11 cellular contexts compared by ENCODE assay signal in genomic region chr3:125211523-125212095, GRCh38. TPM values are rescaled to one million over a fixed set of nuclear protein-coding genes. Genes with fewer than 3 reads are reported as not detected.
DNase-seq lines count a peak whose midpoint lies in the region; ATAC-seq, FAIRE-seq and TF ChIP-seq lines count a peak whose summit lies in the region.
"Had no signal": no experiment of that assay in that cellular context is flagged by ENCODE, and none has a peak within 500 bp of the region (broad histone marks: within the 10 kb centered on the region; RNA-seq: fewer than 3 reads in every experiment).

No MANE protein-coding gene starts in this region.

- H3K27ac Mint-ChIP-seq in activated CD4-positive, alpha-beta T cell treated with anti-CD3 and anti-CD28 coated beads, Interleukin-2, amount 10 ng/mL, durations not matched to agents 24 days and 14 days: no peak overlapping the region
- no peak overlapping the region for H3K27ac Mint-ChIP-seq in stimulated activated naive B cell treated with anti-CD40 and anti-IgM and Interleukin-4, amounts not matched to agents 10 μg/mL and 1 μg/mL and 100 μg/mL, for 72 hours
- H3K27ac Mint-ChIP-seq in T-helper 2 cell treated with Interferon-gamma antibody and Interleukin-4, amounts not matched to agents 5 μg/mL and 100 μg/mL, for 36 hours: no peak overlapping the region

- H3K4me3 ChIP-seq in body of pancreas (peak overlapping the region; percentile 55 to 73), HepG2 (replicated peaks in 1 of 3; ENCODE audit: insufficient read depth in 1 of 3, low read depth in 2 of 3, low read length in 3 of 3) (no peak overlapping the region), OCI-LY7 (ENCODE audit: low read depth, low read length, poor library complexity, severe bottlenecking) (no peak overlapping the region), tibial artery (peak overlapping the region in 1 of 2 donors; percentile 57)
- H3K4me3 ChIP-seq: K562 had no signal

- H2AFZ ChIP-seq in HepG2 (ENCODE audit: low read length) (no peak overlapping the region), OCI-LY7 (ENCODE audit: low read length) (no peak overlapping the region)

- H3K27me3 ChIP-seq in body of pancreas (no peaks in the 10 kb centered on the region), HepG2 (ENCODE audit: control insufficient read depth in 1 of 2, insufficient read depth in 2 of 2, low read length in 2 of 2) (peaks cover 0 to 18% of the 10 kb centered on the region in 2 experiments; a peak in 3 of 5 replicates), tibial artery (peaks cover 6 to 43% of the 10 kb centered on the region in 2 donors)

- no peak for FAIRE-seq in HepG2 (lab: Jason Lieb, UNC)
- FAIRE-seq: endometrium, K562 had no signal

- H3K27me3 Mint-ChIP-seq in activated CD4-positive, alpha-beta T cell treated with anti-CD3 and anti-CD28 coated beads, Interleukin-2, amount 10 ng/mL, durations not matched to agents 24 days and 14 days: peaks cover 62% of the 10 kb centered on the region
- peaks cover 50 to 67% of the 10 kb centered on the region in 2 donors for H3K27me3 Mint-ChIP-seq in stimulated activated naive B cell treated with anti-CD40 and anti-IgM and Interleukin-4, amounts not matched to agents 10 μg/mL and 1 μg/mL and 100 μg/mL, for 72 hours
- H3K27me3 Mint-ChIP-seq in T-helper 2 cell treated with Interferon-gamma antibody and Interleukin-4, amounts not matched to agents 5 μg/mL and 100 μg/mL, for 36 hours (ENCODE audit: low read depth): peaks cover 63% of the 10 kb centered on the region

- H3K9me2 ChIP-seq in OCI-LY7 (ENCODE audit: insufficient read depth, low read length): no peaks in the 10 kb centered on the region

- ATAC-seq in body of pancreas (no peak), HepG2 (peak; percentile 9; the same call in 1 of the 3 replicates)
- ATAC-seq in stimulated activated naive B cell treated with anti-CD40 and anti-IgM and Interleukin-4, amounts not matched to agents 10 μg/mL and 1 μg/mL and 100 μg/mL, for 72 hours (replicated peaks): no peak
- ATAC-seq: K562 had no signal

- no peak for TF ChIP-seq RAD21 in HepG2 (CRISPR knock-in tag; IDR thresholded peaks at IDR 0.05)

- intact Hi-C loops in activated CD4-positive, alpha-beta T cell treated with anti-CD3 and anti-CD28 coated beads, Interleukin-2, amount 10 ng/mL, durations not matched to agents 24 days and 14 days (cut with micrococcal nuclease): no loop called here
- intact Hi-C loops in body of pancreas (cut with DNase I): no loop called here
- intact Hi-C loops in HepG2 (cut with micrococcal nuclease; ENCODE audit: unreplicated experiment): no loop called here
- intact Hi-C loops in OCI-LY7 (cut with micrococcal nuclease; ENCODE audit: unreplicated experiment): no loop called here
- intact Hi-C loops in tibial artery (cut with DNase I; ENCODE audit: low total_unique reads): no loop called here

- H3K4me2 ChIP-seq in HepG2 (ENCODE audit: low read depth, low read length) (no peak overlapping the region), OCI-LY7 (ENCODE audit: low read length) (no peak overlapping the region)

- peak overlapping the region in 3 of 4 donors; percentile 70 to 82 (median 77) for H3K27ac ChIP-seq in body of pancreas
- H3K27ac ChIP-seq in HepG2 (ENCODE audit: extremely low read length, insufficient read depth, low read length): no peak overlapping the region
- H3K27ac ChIP-seq in OCI-LY7 (ENCODE audit: low read depth, low read length, poor library complexity, severe bottlenecking): no peak overlapping the region
- H3K27ac ChIP-seq in tibial artery: no peak overlapping the region

- no peak for TF ChIP-seq POLR2A in body of pancreas (IDR thresholded peaks at IDR 0.05)
- TF ChIP-seq POLR2A in HepG2 (IDR thresholded peaks at IDR 0.05; ENCODE audit: insufficient read depth in 1 of 2, low read depth in 2 of 2, low read length in 2 of 2): no peak

- no peaks in the 10 kb centered on the region for H3K36me3 Mint-ChIP-seq in activated CD4-positive, alpha-beta T cell treated with anti-CD3 and anti-CD28 coated beads, Interleukin-2, amount 10 ng/mL, durations not matched to agents 24 days and 14 days (ENCODE audit: low read depth)
- H3K36me3 Mint-ChIP-seq in stimulated activated naive B cell treated with anti-CD40 and anti-IgM and Interleukin-4, amounts not matched to agents 10 μg/mL and 1 μg/mL and 100 μg/mL, for 72 hours: no peaks in the 10 kb centered on the region
- no peaks in the 10 kb centered on the region for H3K36me3 Mint-ChIP-seq in T-helper 2 cell treated with Interferon-gamma antibody and Interleukin-4, amounts not matched to agents 5 μg/mL and 100 μg/mL, for 36 hours (ENCODE audit: low read depth)

- POLR2A ChIA-PET in HepG2 (lab: Yijun Ruan, JAX): no interaction called here
- POLR2A ChIA-PET in OCI-LY7 (lab: Charles Lee): interaction anchor here (0.5 to 0.8 kb wide), 2 partner anchors 30 to 32 kb away, joined by 3 read pairs; no protein-coding TSS in a partner anchor

- H3K4me1 ChIP-seq in body of pancreas (peaks cover 50% of the 10 kb centered on the region), HepG2 (ENCODE audit: insufficient read depth, low read length) (peaks cover 52% of the 10 kb centered on the region), OCI-LY7 (ENCODE audit: insufficient read depth, low read length, poor library complexity, severe bottlenecking) (no peaks in the 10 kb centered on the region), tibial artery (peaks cover 0 to 17% (median 15%) of the 10 kb centered on the region in 4 donors)

- peak; percentile 50 for DNase-seq in activated CD4-positive, alpha-beta T cell treated with anti-CD3 and anti-CD28 coated beads, Interleukin-2, amount 10 ng/mL, durations not matched to agents 24 days and 14 days
- DNase-seq in activated CD4-positive, alpha-beta T cell treated with anti-CD3 and anti-CD28 coated beads for 48 hours: no peak
- DNase-seq in body of pancreas (no peak), HepG2 (ENCODE audit: low spot score) (no peak), OCI-LY7 (ENCODE audit: low spot score) (no peak), tibial artery (no peak)
- DNase-seq in stimulated activated naive B cell treated with anti-CD40 and anti-IgM and Interleukin-4, amounts not matched to agents 10 μg/mL and 1 μg/mL and 100 μg/mL, for 72 hours: no peak
- DNase-seq in T-helper 2 cell treated with Interferon-gamma antibody and Interleukin-4, amounts not matched to agents 5 μg/mL and 100 μg/mL, for 36 hours (ENCODE audit: low spot score): no peak
- DNase-seq: activated CD8-positive, alpha-beta memory T cell treated with anti-CD3 and anti-CD28 coated beads for 24 hours had no signal

- no peaks in the 10 kb centered on the region for H3K79me2 ChIP-seq in HepG2 (ENCODE audit: insufficient read depth, low read length)
- no peaks in the 10 kb centered on the region for H3K79me2 ChIP-seq in OCI-LY7 (ENCODE audit: insufficient read depth, low read depth, low read length)

- 21 to 23% methylated on average over 9 to 11 of the region's 11 CpGs for WGBS in body of pancreas, 2 donors
- WGBS in HepG2 (ENCODE audit: low lambda C conversion rate): 72% methylated on average over 11 of the region's 11 CpGs

- H4K20me1 ChIP-seq in HepG2 (ENCODE audit: insufficient read depth, low read length) (no peaks in the 10 kb centered on the region), OCI-LY7 (ENCODE audit: insufficient read depth, low read length) (no peaks in the 10 kb centered on the region)

- in situ Hi-C loops in HepG2 (cut with HindIII; ENCODE audit: extremely low pct_ligation_motif_present, low pct_unique_long_range_greater_than_20kb): no loop called here

- H3K36me3 ChIP-seq in body of pancreas (replicated peaks in 1 of 2; ENCODE audit: insufficient read depth in 1 of 2, low read depth in 2 of 2) (no peaks in the 10 kb centered on the region), HepG2 (replicated peaks in 1 of 2; ENCODE audit: control insufficient read depth in 1 of 2, insufficient read depth in 2 of 2, low read length in 2 of 2) (no peaks in the 10 kb centered on the region), OCI-LY7 (ENCODE audit: insufficient read depth, low read length) (no peaks in the 10 kb centered on the region), tibial artery (no peaks in the 10 kb centered on the region)

- no TSS peak for BruUV-seq in HepG2 (replicated peaks; lab: Mats Ljungman, UMichigan)
- no TSS peak for BruUV-seq in OCI-LY7 (replicated peaks; lab: Mats Ljungman, UMichigan)

- TF ChIP-seq EP300 in HepG2 (IDR thresholded peaks at IDR 0.05; ENCODE audit: low read depth in 2 of 2, low read length in 2 of 2) (no peak), HepG2 (CRISPR knock-in tag; IDR thresholded peaks at IDR 0.05; ENCODE audit: borderline replicate concordance) (no peak)

- CTCF ChIA-PET in HepG2 (lab: Yijun Ruan, JAX; ENCODE audit: low intra/inter-chr PET ratio, low total read pairs): no interaction called here
- CTCF ChIA-PET in OCI-LY7 (lab: Charles Lee; ENCODE audit: unreplicated experiment): no interaction called here

- H3K4me3 Mint-ChIP-seq in activated CD4-positive, alpha-beta T cell treated with anti-CD3 and anti-CD28 coated beads, Interleukin-2, amount 10 ng/mL, durations not matched to agents 24 days and 14 days: peak overlapping the region; percentile 33
- H3K4me3 Mint-ChIP-seq in stimulated activated naive B cell treated with anti-CD40 and anti-IgM and Interleukin-4, amounts not matched to agents 10 μg/mL and 1 μg/mL and 100 μg/mL, for 72 hours: peak overlapping the region; percentile 43 to 70
- H3K4me3 Mint-ChIP-seq in T-helper 2 cell treated with Interferon-gamma antibody and Interleukin-4, amounts not matched to agents 5 μg/mL and 100 μg/mL, for 36 hours: no peak overlapping the region

- H3K9me3 ChIP-seq in body of pancreas: no peaks in the 10 kb centered on the region
- H3K9me3 ChIP-seq in HepG2 (ENCODE audit: low read length): no peaks in the 10 kb centered on the region
- H3K9me3 ChIP-seq in OCI-LY7 (ENCODE audit: low read length): no peaks in the 10 kb centered on the region
- H3K9me3 ChIP-seq in tibial artery: no peaks in the 10 kb centered on the region

- peaks cover 17% of the 10 kb centered on the region for H3K4me1 Mint-ChIP-seq in activated CD4-positive, alpha-beta T cell treated with anti-CD3 and anti-CD28 coated beads, Interleukin-2, amount 10 ng/mL, durations not matched to agents 24 days and 14 days
- H3K4me1 Mint-ChIP-seq in stimulated activated naive B cell treated with anti-CD40 and anti-IgM and Interleukin-4, amounts not matched to agents 10 μg/mL and 1 μg/mL and 100 μg/mL, for 72 hours: peaks cover 6 to 12% of the 10 kb centered on the region in 2 donors
- H3K4me1 Mint-ChIP-seq in T-helper 2 cell treated with Interferon-gamma antibody and Interleukin-4, amounts not matched to agents 5 μg/mL and 100 μg/mL, for 36 hours (ENCODE audit: low read depth): peaks cover 9% of the 10 kb centered on the region

- H3K9ac ChIP-seq in HepG2 (ENCODE audit: insufficient read depth, low read depth, low read length): no peak overlapping the region

- TF ChIP-seq CTCF in body of pancreas (IDR thresholded peaks at IDR 0.05) (no peak), HepG2 (CRISPR knock-in tag; IDR thresholded peaks at IDR 0.05) (no peak), OCI-LY7 (conservative IDR thresholded peaks at IDR 0.05; ENCODE audit: low read length) (no peak), tibial artery (IDR thresholded peaks at IDR 0.05) (no peak)

- no peaks in the 10 kb centered on the region for H3K9me3 Mint-ChIP-seq in activated CD4-positive, alpha-beta T cell treated with anti-CD3 and anti-CD28 coated beads, Interleukin-2, amount 10 ng/mL, durations not matched to agents 24 days and 14 days
- no peaks in the 10 kb centered on the region for H3K9me3 Mint-ChIP-seq in stimulated activated naive B cell treated with anti-CD40 and anti-IgM and Interleukin-4, amounts not matched to agents 10 μg/mL and 1 μg/mL and 100 μg/mL, for 72 hours
- H3K9me3 Mint-ChIP-seq in T-helper 2 cell treated with Interferon-gamma antibody and Interleukin-4, amounts not matched to agents 5 μg/mL and 100 μg/mL, for 36 hours: no peaks in the 10 kb centered on the region

RNA-seq across cellular contexts. Expression of gene SLC12A8, which starts 0.9 kb away (rescaled TPM):
- 1.1 and 1.2 TPM in 2 replicates for total RNA-seq in activated CD4-positive, alpha-beta T cell treated with anti-CD3 and anti-CD28 coated beads, Interleukin-2, amount 10 ng/mL, durations not matched to agents 24 days and 14 days
- total RNA-seq in body of pancreas: 10 to 100 TPM; 10.1 to 30.0 TPM
- 0.13 and 0.71 TPM in 2 replicates for total RNA-seq in HepG2 (2016; rRNA removed; fragmentation: Illumina TruSeq; extraction: Trizol)
- 0.18 and 0.40 TPM in 2 replicates for total RNA-seq in HepG2 (2016; cell fraction: cytosol; rRNA removed; fragmentation: Illumina TruSeq; extraction: Trizol; ENCODE audit: low read depth)
- total RNA-seq in HepG2 (2016; cell fraction: insoluble cytoplasmic fraction; rRNA removed; fragmentation: Illumina TruSeq; extraction: Trizol): 0.33 and 0.52 TPM in 2 replicates
- total RNA-seq in HepG2 (2016; cell fraction: membrane; rRNA removed; fragmentation: Illumina TruSeq; extraction: Trizol): 0.10 and 0.34 TPM in 2 replicates
- total RNA-seq in HepG2 (2016; cell fraction: nucleus; rRNA removed; fragmentation: Illumina TruSeq; extraction: Trizol): 0.56 and 0.65 TPM in 2 replicates
- polyA plus RNA-seq in HepG2 (2011; rRNA removed): 0.44 and 0.55 TPM in 2 replicates
- 0.16 and 0.17 TPM in 2 replicates for polyA plus RNA-seq in HepG2 (2011; cell fraction: cytosol; rRNA removed)
- polyA plus RNA-seq in HepG2 (2011; cell fraction: nucleus; rRNA removed): 0.14 and 0.79 TPM in 2 replicates
- polyA plus RNA-seq in HepG2 (2012): 0.24 TPM in 1 of 2 replicates, not detected in the other
- 0.03 TPM in 1 of 2 replicates, not detected in the other for polyA plus RNA-seq in HepG2 (2016; cell fraction: cytosol; fragmentation: Illumina TruSeq; extraction: Trizol; ENCODE audit: low read depth)
- 0.13 TPM in 1 of 2 replicates, not detected in the other for polyA plus RNA-seq in HepG2 (2016; cell fraction: insoluble cytoplasmic fraction; fragmentation: Illumina TruSeq; extraction: Trizol; ENCODE audit: low read depth)
- polyA plus RNA-seq in HepG2 (2016; cell fraction: membrane; fragmentation: Illumina TruSeq; extraction: Trizol; ENCODE audit: low read depth): 0.14 TPM in 1 of 2 replicates, not detected in the other
- 0.73 and 1.4 TPM in 2 replicates for polyA plus RNA-seq in HepG2 (2016; cell fraction: nucleus; fragmentation: Illumina TruSeq; extraction: Trizol; ENCODE audit: insufficient read depth, low read depth)
- polyA minus RNA-seq in HepG2 (2011; rRNA and poly(A)+ RNA removed; ENCODE audit: low replicate concordance): 1.2 and 6.6 TPM in 2 replicates
- not detected in 2 replicates for polyA minus RNA-seq in HepG2 (2011; cell fraction: cytosol; rRNA and poly(A)+ RNA removed)
- polyA minus RNA-seq in HepG2 (2011; cell fraction: nucleus; rRNA and poly(A)+ RNA removed): 0.62 and 0.90 TPM in 2 replicates
- total RNA-seq in OCI-LY7 (2014; rRNA removed; shearing (Covaris generic)): 0.13 and 1.0 TPM in 2 replicates
- total RNA-seq in OCI-LY7 (2022): 0.84 and 0.94 TPM in 2 replicates

Comparison
In these comparisons a context has a peak if more than half of its experiments do, and no peak if none do; other contexts are left out.
1. H3K27ac ChIP-seq: peak in body of pancreas (3 of 4); none in HepG2 (single experiment), OCI-LY7 (single experiment) and tibial artery (0 of 2).
2. H3K4me3 ChIP-seq: peak in body of pancreas (2 of 2); none in HepG2 (0 of 3) and OCI-LY7 (single experiment).